In the genomic region with DNA sequence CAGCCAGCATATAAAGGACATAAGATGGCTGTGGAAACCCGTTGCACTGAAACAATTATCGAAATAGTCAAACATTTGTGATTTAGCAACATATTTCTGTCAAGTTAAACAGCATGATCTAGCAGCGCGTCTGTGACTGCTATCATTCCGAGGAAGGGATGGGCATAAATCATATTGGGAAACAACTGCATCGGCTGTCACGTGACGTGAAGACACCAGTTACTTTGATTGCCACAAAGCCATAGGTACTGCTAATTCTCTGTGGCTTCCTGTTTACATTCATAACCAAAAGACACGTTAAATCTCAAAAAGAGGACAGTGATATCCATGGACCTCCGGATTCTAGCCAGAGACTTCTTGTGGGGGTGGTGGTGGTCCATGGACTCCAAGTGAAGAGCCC, we compare ENCODE assay signal across 15 cellular contexts.
DNase-seq lines count a peak whose midpoint lies in the region; ATAC-seq and TF ChIP-seq lines count a peak whose summit lies in the region.
"Had no signal": no experiment of that assay in that cellular context is flagged by ENCODE, and none has a peak within 500 bp of the region (broad histone marks: within the 10 kb centered on the region; RNA-seq: fewer than 3 reads in every experiment).

No MANE protein-coding gene starts in this region.

- no peak for TF ChIP-seq RAD21 in Ishikawa (IDR thresholded peaks at IDR 0.05; ENCODE audit: low read depth)

- intact Hi-C loops in posterior vena cava (cut with DNase I): no loop called here

- peak in 2 of 3 donors; percentile 64 to 74 for DNase-seq in CD4-positive, CD25-positive, alpha-beta regulatory T cell
- DNase-seq in T-helper 22 cell (ENCODE audit: low read depth): peak; percentile 33
- peak; percentile 9 for DNase-seq in amniotic epithelial cell (ENCODE audit: low read depth)
- no peak for DNase-seq in H4 (ENCODE audit: low spot score)
- no peak for DNase-seq in posterior vena cava (ENCODE audit: low spot score)
- no peak for DNase-seq in immature natural killer cell
- DNase-seq: Caco-2, dermis blood vessel endothelial cell, NCI-H526, SHP77 treated with DMSO at 0.1 percent for 48 hours, thyroid gland had no signal

- H3K27ac ChIP-seq in CD4-positive, CD25-positive, alpha-beta regulatory T cell (ENCODE audit: insufficient read depth, low read length, poor library complexity, severe bottlenecking): no peak overlapping the region
- H3K27ac ChIP-seq: neutrophil, thyroid gland had no signal

- peak overlapping the region; percentile 58 to 88 (median 72) for H3K4me3 Mint-ChIP-seq in CD4-positive, CD25-positive, alpha-beta regulatory T cell
- H3K4me3 Mint-ChIP-seq in immature natural killer cell: no peak overlapping the region

- H3K4me1 Mint-ChIP-seq in CD4-positive, CD25-positive, alpha-beta regulatory T cell: peaks cover 0 to 67% (median 24%) of the 10 kb centered on the region in 4 donors
- H3K4me1 Mint-ChIP-seq in immature natural killer cell: peaks cover 7 to 17% of the 10 kb centered on the region in 2 donors

- H3K9me3 ChIP-seq in CD4-positive, CD25-positive, alpha-beta regulatory T cell (ENCODE audit: control insufficient read depth in 2 of 2, low read length in 2 of 2): no peaks in the 10 kb centered on the region
- H3K9me3 ChIP-seq: Caco-2, neutrophil, thyroid gland had no signal

- peak overlapping the region; percentile 50 to 93 (median 93) for H3K27ac Mint-ChIP-seq in CD4-positive, CD25-positive, alpha-beta regulatory T cell
- H3K27ac Mint-ChIP-seq in immature natural killer cell: no peak overlapping the region

- peak overlapping the region; percentile 66 for H3K4me3 ChIP-seq in CD4-positive, CD25-positive, alpha-beta regulatory T cell (ENCODE audit: low read depth, low read length)
- H3K4me3 ChIP-seq: lung, thyroid gland had no signal

- peaks cover 0 to 2% (median 0%) of the 10 kb centered on the region in 7 donors for H3K9me3 Mint-ChIP-seq in CD4-positive, CD25-positive, alpha-beta regulatory T cell
- peaks cover 0 to 2% (median 0%) of the 10 kb centered on the region in 6 donors for H3K9me3 Mint-ChIP-seq in immature natural killer cell

- peaks cover 38% of the 10 kb centered on the region for H3K4me1 ChIP-seq in CD4-positive, CD25-positive, alpha-beta regulatory T cell (ENCODE audit: control insufficient read depth, insufficient read depth, low read length, poor library complexity, severe bottlenecking)
- H3K4me1 ChIP-seq: Caco-2, thyroid gland had no signal

- no peak for TF ChIP-seq EP300 in Ishikawa (IDR thresholded peaks at IDR 0.05; ENCODE audit: borderline replicate concordance)

- peak; percentile 48 to 54 for ATAC-seq in CD4-positive, CD25-positive, alpha-beta regulatory T cell (ENCODE audit: low read depth in 2 of 2)
- ATAC-seq in GM21723 (IDR thresholded peaks at IDR 0.05; ENCODE audit: unreplicated experiment): no peak

- peaks cover 8% of the 10 kb centered on the region for H3K36me3 Mint-ChIP-seq in CD4-positive, CD25-positive, alpha-beta regulatory T cell
- H3K36me3 Mint-ChIP-seq in immature natural killer cell: no peaks in the 10 kb centered on the region

- H3K36me3 ChIP-seq in CD4-positive, CD25-positive, alpha-beta regulatory T cell (ENCODE audit: control insufficient read depth, insufficient read depth, low read length): no peaks in the 10 kb centered on the region
- H3K36me3 ChIP-seq: neutrophil, thyroid gland had no signal

- H3K27me3 Mint-ChIP-seq in CD4-positive, CD25-positive, alpha-beta regulatory T cell: peaks cover 10% of the 10 kb centered on the region
- peaks cover 5 to 33% (median 18%) of the 10 kb centered on the region in 3 donors for H3K27me3 Mint-ChIP-seq in immature natural killer cell (ENCODE audit: low read depth in 3 of 3)

- H3K27me3 ChIP-seq in CD4-positive, CD25-positive, alpha-beta regulatory T cell (ENCODE audit: control insufficient read depth, insufficient read depth, low read length): no peaks in the 10 kb centered on the region

TF ChIP-seq in Ishikawa, 13 proteins besides CTCF, POLR2A, EP300 and RAD21:
- TF ChIP-seq, protein P1, sequence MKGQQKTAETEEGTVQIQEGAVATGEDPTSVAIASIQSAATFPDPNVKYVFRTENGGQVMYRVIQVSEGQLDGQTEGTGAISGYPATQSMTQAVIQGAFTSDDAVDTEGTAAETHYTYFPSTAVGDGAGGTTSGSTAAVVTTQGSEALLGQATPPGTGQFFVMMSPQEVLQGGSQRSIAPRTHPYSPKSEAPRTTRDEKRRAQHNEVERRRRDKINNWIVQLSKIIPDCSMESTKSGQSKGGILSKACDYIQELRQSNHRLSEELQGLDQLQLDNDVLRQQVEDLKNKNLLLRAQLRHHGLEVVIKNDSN (IDR thresholded peaks at IDR 0.05): 0 out of 2 replicates have a peak, but pooled peaks have one; percentile 30
- no peak for TF ChIP-seq YY1 (IDR thresholded peaks at IDR 0.05; ENCODE audit: low read depth)

Comparison
In these comparisons a context has a peak if more than half of its experiments do, and no peak if none do; other contexts are left out.
1. DNase-seq: peak in CD4-positive, CD25-positive, alpha-beta regulatory T cell (2 of 3), T-helper 22 cell (single experiment) and amniotic epithelial cell (single experiment); none in H4 (single experiment), posterior vena cava (single experiment) and immature natural killer cell (0 of 3).
2. H3K27ac Mint-ChIP-seq: peak in CD4-positive, CD25-positive, alpha-beta regulatory T cell (3 of 3); none in immature natural killer cell (0 of 6).
3. H3K4me3 Mint-ChIP-seq: peak in CD4-positive, CD25-positive, alpha-beta regulatory T cell (4 of 4); none in immature natural killer cell (0 of 5).